ENCODE assay signal across 24 cellular contexts in the genomic region with DNA sequence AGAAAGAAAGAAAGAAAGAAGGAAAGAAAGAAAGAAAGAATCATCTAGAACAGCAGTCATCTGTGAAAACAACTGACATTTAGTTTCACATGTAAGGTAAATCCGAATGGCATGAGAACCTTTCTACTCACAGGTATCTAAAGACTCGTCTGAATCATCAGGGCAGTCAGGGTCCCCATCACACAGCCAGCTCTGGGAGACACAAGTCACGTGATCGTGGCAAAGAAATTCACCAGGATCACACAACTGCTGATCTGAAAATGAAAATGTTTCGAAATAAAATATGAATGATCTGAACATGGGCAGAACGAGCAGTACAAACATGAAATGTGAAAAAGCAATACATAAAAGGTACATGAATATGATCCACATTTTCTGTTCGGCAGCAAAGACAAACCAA.
"Had no signal": no experiment of that assay in that cellular context is flagged by ENCODE, and none has a peak within 500 bp of the region (broad histone marks: within the 10 kb centered on the region; RNA-seq: fewer than 3 reads in every experiment).

No MANE protein-coding gene starts in this region.

- FAIRE-seq: pancreas, small intestine, urothelium cell line had no signal

- H3K27ac ChIP-seq: hepatocyte, left ventricle myocardium inferior, pancreas, prostate gland, sigmoid colon, spleen, suprapubic skin, thoracic aorta, tibial artery, upper lobe of right lung had no signal

- H3K79me2 ChIP-seq: hepatocyte had no signal

- H3K4me3 ChIP-seq: hepatocyte, left ventricle myocardium inferior, lung, pancreas, prostate gland, sigmoid colon, spleen, suprapubic skin, thoracic aorta, tibial artery, upper lobe of right lung had no signal

- DNase-seq: islet precursor cell; left ventricle myocardium inferior; mesendoderm; midbrain; naive thymus-derived CD8-positive, alpha-beta T cell; pancreas; posterior cingulate gyrus; retina; right cardiac atrium; sigmoid colon; small intestine; spleen; stimulated activated CD4-positive, alpha-beta T cell treated with anti-CD3 and anti-CD28 coated beads, Interleukin-4, amount 100 ng/mL, for 24 hours; stimulated activated naive CD4-positive, alpha-beta T cell; tibial artery; trophoblast cell; upper lobe of right lung had no signal

- H3K4me2 ChIP-seq: hepatocyte had no signal

- H3K4me1 ChIP-seq: left ventricle myocardium inferior, pancreas, prostate gland, sigmoid colon, spleen, suprapubic skin, tibial artery, upper lobe of right lung had no signal

- ATAC-seq: naive thymus-derived CD8-positive, alpha-beta T cell; pancreas; right cardiac atrium; stimulated activated effector memory CD8-positive, alpha-beta T cell treated with anti-CD3 and anti-CD28 coated beads, Interleukin-12 subunit alpha, Interleukin-12 subunit beta, amount 100 ng/mL, for 72 hours; upper lobe of right lung had no signal

- H2AFZ ChIP-seq: hepatocyte had no signal

- H3K27me3 ChIP-seq: hepatocyte, pancreas, sigmoid colon, spleen, suprapubic skin, tibial artery, upper lobe of right lung had no signal

- H3K36me3 ChIP-seq: left ventricle myocardium inferior, pancreas, prostate gland, sigmoid colon, spleen, suprapubic skin, thoracic aorta, tibial artery, upper lobe of right lung had no signal

- H3K9me3 ChIP-seq: pancreas, prostate gland, upper lobe of right lung had no signal
